ENCODE assay signal across 17 cellular contexts in genomic region chr5:150322202-150322601, GRCh38. TPM values are rescaled to one million over a fixed set of nuclear protein-coding genes. Genes with fewer than 3 reads are reported as not detected.
DNase-seq lines count a peak whose midpoint lies in the region; ATAC-seq and TF ChIP-seq lines count a peak whose summit lies in the region.
"Had no signal": no experiment of that assay in that cellular context is flagged by ENCODE, and none has a peak within 500 bp of the region (broad histone marks: within the 10 kb centered on the region; RNA-seq: fewer than 3 reads in every experiment).

No MANE protein-coding gene starts in this region.

- no peaks in the 10 kb centered on the region for H3K9me3 Mint-ChIP-seq in MCF 10A (ENCODE audit: unreplicated experiment)
- H3K9me3 Mint-ChIP-seq in stimulated activated effector memory CD8-positive, alpha-beta T cell treated with anti-CD3 and anti-CD28 coated beads, Interleukin-12 subunit alpha, Interleukin-12 subunit beta, amount 100 ng/mL, for 72 hours = no peaks in the 10 kb centered on the region
- H3K9me3 Mint-ChIP-seq: activated T-helper 17 cell treated with anti-CD3 and anti-CD28 coated beads, Interleukin-2, amount 50 U/mL, for 72 hours had no signal

- H3K4me3 ChIP-seq in breast epithelium (no peak overlapping the region), fibroblast of mammary gland (ENCODE audit: control insufficient read depth, low read depth, low read length) (no peak overlapping the region), mucosa of descending colon (no peak overlapping the region)
- H3K4me3 ChIP-seq: coronary artery, esophagus muscularis mucosa, left lung, pancreas, vagina had no signal

- H3K27ac ChIP-seq in breast epithelium = no peak overlapping the region
- H3K27ac ChIP-seq: coronary artery, esophagus muscularis mucosa, left lung, pancreas, vagina had no signal

- DNase-seq in MCF 10A (ENCODE audit: unreplicated experiment) (peak; percentile 69), breast epithelium (ENCODE audit: low spot score in 2 of 2) (no peak), fibroblast of mammary gland (ENCODE audit: low read depth) (peak; percentile 64), OCI-M2 (lab: John Stamatoyannopoulos, UW; ENCODE audit: unreplicated experiment) (no peak), mucosa of descending colon (no peak)
- DNase-seq in stimulated activated effector memory CD8-positive, alpha-beta T cell treated with anti-CD3 and anti-CD28 coated beads, Interleukin-12 subunit alpha, Interleukin-12 subunit beta, amount 100 ng/mL, for 72 hours (ENCODE audit: low spot score in 2 of 2) = no peak
- DNase-seq: hypothalamus, left lung, NCI-H1417 treated with DMSO at 0.1 percent for 48 hours, NCI-H345, pancreas had no signal

- H3K9me3 ChIP-seq in breast epithelium = no peaks in the 10 kb centered on the region
- no peaks in the 10 kb centered on the region for H3K9me3 ChIP-seq in mucosa of descending colon
- H3K9me3 ChIP-seq: esophagus muscularis mucosa, left lung, pancreas, vagina had no signal

- H3K27ac Mint-ChIP-seq in MCF 10A (ENCODE audit: low read depth, unreplicated experiment) = peak overlapping the region; percentile 8
- no peak overlapping the region for H3K27ac Mint-ChIP-seq in stimulated activated effector memory CD8-positive, alpha-beta T cell treated with anti-CD3 and anti-CD28 coated beads, Interleukin-12 subunit alpha, Interleukin-12 subunit beta, amount 100 ng/mL, for 72 hours
- H3K27ac Mint-ChIP-seq: activated T-helper 17 cell treated with anti-CD3 and anti-CD28 coated beads, Interleukin-2, amount 50 U/mL, for 72 hours had no signal

- H3K4me3 Mint-ChIP-seq in MCF 10A (ENCODE audit: unreplicated experiment) = no peak overlapping the region
- H3K4me3 Mint-ChIP-seq in stimulated activated effector memory CD8-positive, alpha-beta T cell treated with anti-CD3 and anti-CD28 coated beads, Interleukin-12 subunit alpha, Interleukin-12 subunit beta, amount 100 ng/mL, for 72 hours = no peak overlapping the region
- H3K4me3 Mint-ChIP-seq: activated T-helper 17 cell treated with anti-CD3 and anti-CD28 coated beads, Interleukin-2, amount 50 U/mL, for 72 hours had no signal

- no peaks in the 10 kb centered on the region for H3K36me3 ChIP-seq in breast epithelium
- no peaks in the 10 kb centered on the region for H3K36me3 ChIP-seq in mucosa of descending colon (ENCODE audit: low read depth)
- H3K36me3 ChIP-seq: esophagus muscularis mucosa, left lung, pancreas, vagina had no signal

- no peak for TF ChIP-seq POLR2A in breast epithelium (IDR thresholded peaks at IDR 0.05)

- intact Hi-C loops in MCF 10A (cut with micrococcal nuclease) (no loop called here), breast epithelium (cut with DNase I; ENCODE audit: low total_unique reads) (no loop called here), mucosa of descending colon (cut with DNase I, micrococcal nuclease) (no loop called here)

- TF ChIP-seq CTCF in MCF 10A (IDR thresholded peaks at IDR 0.05; ENCODE audit: unreplicated experiment) = no peak
- TF ChIP-seq CTCF in breast epithelium (IDR thresholded peaks at IDR 0.05) = no peak
- TF ChIP-seq CTCF in fibroblast of mammary gland (conservative IDR thresholded peaks at IDR 0.05; ENCODE audit: control insufficient read depth, insufficient read depth, low read depth, low read length) = no peak
- TF ChIP-seq CTCF in mucosa of descending colon (IDR thresholded peaks at IDR 0.05) = no peak

- no peaks in the 10 kb centered on the region for H3K27me3 ChIP-seq in breast epithelium
- H3K27me3 ChIP-seq: esophagus muscularis mucosa, left lung, pancreas, vagina had no signal

- POLR2A ChIA-PET in MCF 10A (lab: Yijun Ruan, JAX) = interaction anchor here (1.0 to 1.7 kb wide), 4 partner anchors 21 to 27 kb away, joined by 3 to 6 read pairs (median 3); no protein-coding TSS in a partner anchor

- no peaks in the 10 kb centered on the region for H3K27me3 Mint-ChIP-seq in MCF 10A (ENCODE audit: insufficient read depth, unreplicated experiment)

- no peaks in the 10 kb centered on the region for H3K36me3 Mint-ChIP-seq in MCF 10A (ENCODE audit: insufficient read depth, unreplicated experiment)
- H3K36me3 Mint-ChIP-seq in stimulated activated effector memory CD8-positive, alpha-beta T cell treated with anti-CD3 and anti-CD28 coated beads, Interleukin-12 subunit alpha, Interleukin-12 subunit beta, amount 100 ng/mL, for 72 hours = no peaks in the 10 kb centered on the region

- peaks cover 44% of the 10 kb centered on the region for H3K4me1 Mint-ChIP-seq in MCF 10A (ENCODE audit: insufficient read depth, unreplicated experiment)
- peaks cover 6% of the 10 kb centered on the region for H3K4me1 Mint-ChIP-seq in stimulated activated effector memory CD8-positive, alpha-beta T cell treated with anti-CD3 and anti-CD28 coated beads, Interleukin-12 subunit alpha, Interleukin-12 subunit beta, amount 100 ng/mL, for 72 hours
- H3K4me1 Mint-ChIP-seq: activated T-helper 17 cell treated with anti-CD3 and anti-CD28 coated beads, Interleukin-2, amount 50 U/mL, for 72 hours had no signal

- ATAC-seq in SK-N-SH treated with all-trans-retinoic acid at 6 μM for 48 hours (no peak), GM21381 (IDR thresholded peaks at IDR 0.05; ENCODE audit: unreplicated experiment) (no peak), mucosa of descending colon (no peak)
- peak; percentile 66 for ATAC-seq in stimulated activated effector memory CD8-positive, alpha-beta T cell treated with anti-CD3 and anti-CD28 coated beads, Interleukin-12 subunit alpha, Interleukin-12 subunit beta, amount 100 ng/mL, for 72 hours
- ATAC-seq: activated T-helper 17 cell treated with anti-CD3 and anti-CD28 coated beads, Interleukin-2, amount 50 U/mL, for 72 hours; left lung; pancreas had no signal

- BruUV-seq in MCF 10A (replicated peaks; lab: Mats Ljungman, UMichigan) = no TSS peak

- CTCF ChIA-PET in MCF 10A (lab: Yijun Ruan, JAX) = interaction anchor here (0.7 to 1.4 kb wide), 5 partner anchors 10 to 686 kb away, joined by 3 to 7 read pairs (median 3); no protein-coding TSS in a partner anchor

- H3K4me1 ChIP-seq in breast epithelium (no peaks in the 10 kb centered on the region), mucosa of descending colon (ENCODE audit: low read depth) (no peaks in the 10 kb centered on the region)
- H3K4me1 ChIP-seq: left lung, pancreas had no signal

TF ChIP-seq in SK-N-SH treated with all-trans-retinoic acid at 6 μM for 48 hours, 23 proteins besides CTCF, POLR2A, EP300 and RAD21:
- TF ChIP-seq ZNF70 (CRISPR knock-in tag; IDR thresholded peaks at IDR 0.05) = no peak
- TF ChIP-seq TSHZ2 (CRISPR knock-in tag; IDR thresholded peaks at IDR 0.05) = no peak
- peak; percentile 46; the same call in 1 of the 2 replicates for TF ChIP-seq ZFP3 (CRISPR knock-in tag; IDR thresholded peaks at IDR 0.05)

RNA-seq across cellular contexts. Expression of gene ARSI, which starts 19.5 kb away (rescaled TPM):
- total RNA-seq in MCF 10A (2022) (0.19 and 0.25 TPM in 2 replicates), breast epithelium (1 to 10 TPM in 1 of 3 donors, under 1 TPM in 2; 0.48 to 1.3 (median 0.98) TPM), mucosa of descending colon (1 to 10 TPM in 1 of 3 donors, under 1 TPM in 2; 0.41 to 1.6 (median 0.63) TPM)
- total RNA-seq: activated T-helper 17 cell treated with anti-CD3 and anti-CD28 coated beads, Interleukin-2, amount 50 U/mL, for 72 hours had no signal

RNA-seq across cellular contexts. Expression of gene CAMK2A, which starts 32.6 kb away (rescaled TPM):
- total RNA-seq in MCF 10A (2022) = not detected in 2 replicates
- under 1 TPM in 1 of 3 donors, not detected in 2; under 0.01 TPM for total RNA-seq in breast epithelium
- total RNA-seq in mucosa of descending colon = 1 to 10 TPM in 1 of 3 donors, under 1 TPM in 2; 0.46 to 3.0 (median 0.93) TPM
- total RNA-seq: activated T-helper 17 cell treated with anti-CD3 and anti-CD28 coated beads, Interleukin-2, amount 50 U/mL, for 72 hours had no signal

RNA-seq across cellular contexts. Expression of gene TCOF1, which starts 35.3 kb away (rescaled TPM):
- total RNA-seq in MCF 10A (2022) (68.4 and 83.5 TPM in 2 replicates), breast epithelium (10 to 100 TPM; 20.6 to 37.7 (median 36.1) TPM), mucosa of descending colon (10 to 100 TPM; 17.3 to 36.2 (median 26.0) TPM)

Comparison
In these comparisons a context has a peak if more than half of its experiments do, and no peak if none do; other contexts are left out.
1. DNase-seq: peak in MCF 10A (single experiment) and fibroblast of mammary gland (single experiment); none in breast epithelium (0 of 2), stimulated activated effector memory CD8-positive, alpha-beta T cell treated with anti-CD3 and anti-CD28 coated beads, Interleukin-12 subunit alpha, Interleukin-12 subunit beta, amount 100 ng/mL, for 72 hours (0 of 2), OCI-M2 (single experiment) and mucosa of descending colon (0 of 3).